In genomic region chr5:130166839-130167490, GRCh38 we compare ENCODE assay signal across 1 cellular context.
TF ChIP-seq lines count a peak whose summit lies in the region.

No MANE protein-coding gene starts in this region.

TF ChIP-seq in WTC11, 78 proteins besides CTCF, POLR2A, EP300 and RAD21 (continued from another document):
- TF ChIP-seq ZNF425 (CRISPR knock-in tag; conservative IDR thresholded peaks at IDR 0.05): no peak
- TF ChIP-seq ARID4B (CRISPR knock-in tag; IDR thresholded peaks at IDR 0.05; ENCODE audit: borderline replicate concordance): no peak
- TF ChIP-seq FOXP4 (CRISPR knock-in tag; IDR thresholded peaks at IDR 0.05): peak; percentile 91; the same call in 1 of the 2 replicates
- no peak for TF ChIP-seq ZNF416 (CRISPR knock-in tag; IDR thresholded peaks at IDR 0.05)
- TF ChIP-seq ATF6 (CRISPR knock-in tag; IDR thresholded peaks at IDR 0.05): no peak
- no peak for TF ChIP-seq ZNF671 (CRISPR knock-in tag; IDR thresholded peaks at IDR 0.05)
- no peak for TF ChIP-seq ZNF219 (CRISPR knock-in tag; IDR thresholded peaks at IDR 0.05; ENCODE audit: borderline replicate concordance)
- TF ChIP-seq CDX4 (CRISPR knock-in tag; IDR thresholded peaks at IDR 0.05; ENCODE audit: borderline replicate concordance): no peak
- no peak for TF ChIP-seq RORB (CRISPR knock-in tag; IDR thresholded peaks at IDR 0.05)
- no peak for TF ChIP-seq MAX (CRISPR knock-in tag; IDR thresholded peaks at IDR 0.05)
- no peak for TF ChIP-seq TCF7 (CRISPR knock-in tag; IDR thresholded peaks at IDR 0.05; ENCODE audit: low read depth)
- TF ChIP-seq ZBTB43 (CRISPR knock-in tag; IDR thresholded peaks at IDR 0.05): no peak
- TF ChIP-seq ZNF232 (CRISPR knock-in tag; IDR thresholded peaks at IDR 0.05): no peak
- TF ChIP-seq ZNF121 (CRISPR knock-in tag; IDR thresholded peaks at IDR 0.05): no peak
- TF ChIP-seq ZNF281 (CRISPR knock-in tag; IDR thresholded peaks at IDR 0.05): no peak
